In genomic region chr2:227578642-227579041, GRCh38 we compare ENCODE assay signal across 20 cellular contexts. TPM values are rescaled to one million over a fixed set of nuclear protein-coding genes. Genes with fewer than 3 reads are reported as not detected.
"Had no signal": no experiment of that assay in that cellular context is flagged by ENCODE, and none has a peak within 500 bp of the region (broad histone marks: within the 10 kb centered on the region; RNA-seq: fewer than 3 reads in every experiment).

No MANE protein-coding gene starts in this region.

- DNase-seq: activated CD4-positive, alpha-beta T cell treated with anti-CD3 and anti-CD28 coated beads for 48 hours; activated CD8-positive, alpha-beta memory T cell treated with anti-CD3 and anti-CD28 coated beads, Interleukin-2, amount 50 U/mL, for 48 hours; activated CD8-positive, alpha-beta T cell treated with anti-CD3 and anti-CD28 coated beads, Interleukin-2, amount 10 ng/mL, durations not matched to agents 7 days and 5 days; activated naive CD4-positive, alpha-beta T cell; kidney; left ventricle myocardium superior; mesenchymal stem cell; psoas muscle; spleen; stimulated activated CD4-positive, alpha-beta T cell treated with anti-CD3 and anti-CD28 coated beads, Interleukin-2, amount 100 ng/mL, for 24 hours; stimulated activated naive CD4-positive, alpha-beta T cell; upper lobe of left lung had no signal

- H3K4me3 ChIP-seq: hepatocyte, psoas muscle, spleen, suprapubic skin, upper lobe of left lung had no signal

- ATAC-seq: activated CD8-positive, alpha-beta T cell treated with anti-CD3 and anti-CD28 coated beads, Interleukin-2, amount 10 ng/mL, durations not matched to agents 7 days and 5 days; left ventricle myocardium superior; psoas muscle; sciatic nerve; WTC11 had no signal

- H3K27ac ChIP-seq: hepatocyte, psoas muscle, spleen, suprapubic skin, upper lobe of left lung had no signal

RNA-seq across cellular contexts. Expression of gene SCYGR2, which starts 20.1 kb away (rescaled TPM):
- total RNA-seq: activated CD8-positive, alpha-beta T cell treated with anti-CD3 and anti-CD28 coated beads, Interleukin-2, amount 10 ng/mL, durations not matched to agents 7 days and 5 days; activated T-helper 1 cell treated with anti-CD3 and anti-CD28 coated beads, Interleukin-12 subunit alpha, Interleukin-12 subunit beta, Interleukin-2, Interleukin-4 antibody, amounts not matched to agents 30 ng/mL and 10 ng/mL and 1 ng/mL, durations not matched to agents 14 hours and 24 hours and 36 hours; astrocyte; frontal cortex; hepatocyte; kidney; left ventricle myocardium superior; omental fat pad; psoas muscle; sciatic nerve; spleen; upper lobe of left lung; WTC11 had no signal

RNA-seq across cellular contexts. Expression of gene SCYGR3, which starts 36.0 kb away (rescaled TPM):
- total RNA-seq: activated CD8-positive, alpha-beta T cell treated with anti-CD3 and anti-CD28 coated beads, Interleukin-2, amount 10 ng/mL, durations not matched to agents 7 days and 5 days; activated T-helper 1 cell treated with anti-CD3 and anti-CD28 coated beads, Interleukin-12 subunit alpha, Interleukin-12 subunit beta, Interleukin-2, Interleukin-4 antibody, amounts not matched to agents 30 ng/mL and 10 ng/mL and 1 ng/mL, durations not matched to agents 14 hours and 24 hours and 36 hours; astrocyte; frontal cortex; hepatocyte; kidney; left ventricle myocardium superior; omental fat pad; psoas muscle; sciatic nerve; spleen; suprapubic skin; upper lobe of left lung; WTC11 had no signal

RNA-seq across cellular contexts. Expression of gene SCYGR4, which starts 38.7 kb away (rescaled TPM):
- total RNA-seq: activated CD8-positive, alpha-beta T cell treated with anti-CD3 and anti-CD28 coated beads, Interleukin-2, amount 10 ng/mL, durations not matched to agents 7 days and 5 days; activated T-helper 1 cell treated with anti-CD3 and anti-CD28 coated beads, Interleukin-12 subunit alpha, Interleukin-12 subunit beta, Interleukin-2, Interleukin-4 antibody, amounts not matched to agents 30 ng/mL and 10 ng/mL and 1 ng/mL, durations not matched to agents 14 hours and 24 hours and 36 hours; astrocyte; frontal cortex; hepatocyte; kidney; left ventricle myocardium superior; psoas muscle; sciatic nerve; spleen; upper lobe of left lung; WTC11 had no signal
